In genomic region chr7:100072462-100072861, GRCh38 we compare ENCODE assay signal across 16 cellular contexts. TPM values are rescaled to one million over a fixed set of nuclear protein-coding genes. Genes with fewer than 3 reads are reported as not detected.
DNase-seq lines count a peak whose midpoint lies in the region; ATAC-seq, FAIRE-seq and TF ChIP-seq lines count a peak whose summit lies in the region.
"Had no signal": no experiment of that assay in that cellular context is flagged by ENCODE, and none has a peak within 500 bp of the region (broad histone marks: within the 10 kb centered on the region; RNA-seq: fewer than 3 reads in every experiment).

No MANE protein-coding gene starts in this region.

- no peak for DNase-seq in T-helper 2 cell treated with Interferon-gamma antibody and Interleukin-4, amounts not matched to agents 5 μg/mL and 100 μg/mL, for 36 hours (ENCODE audit: low spot score)
- no peak for DNase-seq in T-helper 2 cell
- no peak for DNase-seq in H1 (ENCODE audit: low read depth in 1 of 2, low spot score in 2 of 2)
- DNase-seq in neural crest cell (ENCODE audit: low read depth, low spot score), result no peak
- DNase-seq in type B pancreatic cell (ENCODE audit: extremely low spot score, unreplicated experiment), result no peak
- no peak for DNase-seq in activated naive CD4-positive, alpha-beta T cell (lab: John Stamatoyannopoulos, UW)
- DNase-seq: 8988T; CD4-positive, alpha-beta memory T cell; DMS79; GM23248; H7 had no signal

- H3K27ac ChIP-seq in H1 (ENCODE audit: low read depth, low read length), result no peak overlapping the region
- H3K27ac ChIP-seq: C4-2B, GM23248 had no signal

- CTCF ChIA-PET in H1 (lab: Charles Lee; ENCODE audit: partially characterized antibody), result interaction anchor here (0.9 to 2.0 kb wide), 3 partner anchors 14 to 159 kb away, joined by 3 to 6 read pairs (median 5); no protein-coding TSS in a partner anchor

- FAIRE-seq in H1 (lab: Jason Lieb, UNC), result no peak
- FAIRE-seq: GM12878, GM18507 had no signal

- H3K9ac ChIP-seq in H1 (replicated peaks in 1 of 4; ENCODE audit: extremely low read depth in 1 of 4, low read depth in 3 of 4, low read length in 3 of 4), result no peak overlapping the region
- H3K9ac ChIP-seq: GM23248 had no signal

- TF ChIP-seq CTCF in H1 (IDR thresholded peaks at IDR 0.05; ENCODE audit: control extremely low read depth in 1 of 3, insufficient read depth in 1 of 3, low read depth in 1 of 3, low read length in 3 of 3), result no peak
- no peak for TF ChIP-seq CTCF in neural crest cell (conservative IDR thresholded peaks at IDR 0.05)
- no peak for TF ChIP-seq CTCF in type B pancreatic cell (conservative IDR thresholded peaks at IDR 0.05)

- ATAC-seq in GM19324 (IDR thresholded peaks at IDR 0.05; ENCODE audit: low FRiP score, unreplicated experiment), result no peak
- no peak for ATAC-seq in HG02571 (IDR thresholded peaks at IDR 0.05; ENCODE audit: unreplicated experiment)
- ATAC-seq: GM12878 had no signal

- WGBS in H1 (ENCODE audit: extremely low coverage in 1 of 2, insufficient coverage in 1 of 2, insufficient read length in 1 of 2, insufficient replicate concordance in 2 of 2, low coverage in 1 of 2, low lambda C conversion rate in 2 of 2, missing lambda C conversion rate in 1 of 2), 2 experiments, result 94% methylated on average over 10 of the region's 10 CpGs; no CpG with 5 or more reads in 1 of the 2 experiments

- peaks cover 2% of the 10 kb centered on the region for H3K4me1 Mint-ChIP-seq in T-helper 2 cell treated with Interferon-gamma antibody and Interleukin-4, amounts not matched to agents 5 μg/mL and 100 μg/mL, for 36 hours (ENCODE audit: low read depth)
- peaks cover 4% of the 10 kb centered on the region for H3K4me1 Mint-ChIP-seq in neural crest cell
- H3K4me1 Mint-ChIP-seq in type B pancreatic cell (ENCODE audit: unreplicated experiment), result no peaks in the 10 kb centered on the region

- peak overlapping the region; percentile 6 for H3K27ac Mint-ChIP-seq in T-helper 2 cell treated with Interferon-gamma antibody and Interleukin-4, amounts not matched to agents 5 μg/mL and 100 μg/mL, for 36 hours
- H3K27ac Mint-ChIP-seq in neural crest cell (ENCODE audit: unreplicated experiment) (no peak overlapping the region), type B pancreatic cell (peak overlapping the region; percentile 44)

- H3K23ac ChIP-seq in H1 (ENCODE audit: insufficient read length), result no peak overlapping the region

- no peak overlapping the region for H4K8ac ChIP-seq in H1 (ENCODE audit: extremely low read depth, insufficient read depth, low read length)

- no peak overlapping the region for H3K14ac ChIP-seq in H1 (ENCODE audit: insufficient read length)

- H3K4me3 ChIP-seq in H1 (ENCODE audit: extremely low read depth in 1 of 4, insufficient read depth in 2 of 4, low read depth in 3 of 4, low read length in 4 of 4), result 0 out of 8 replicates have a peak overlapping the region, but pooled peaks of 1 of the 4 experiments have one; percentile 9
- H3K4me3 ChIP-seq: GM12878, GM23248 had no signal

- peaks cover 68 to 74% of the 10 kb centered on the region in 2 experiments for H3K9me3 ChIP-seq in H1 (ENCODE audit: insufficient read depth in 2 of 2, low read depth in 1 of 2, low read length in 1 of 2)

- no peak overlapping the region for H2BK12ac ChIP-seq in H1 (ENCODE audit: low read depth, low read length)

- TF ChIP-seq EP300 in H1 (IDR thresholded peaks at IDR 0.05; ENCODE audit: borderline replicate concordance in 1 of 2, low read depth in 2 of 2, low read length in 2 of 2), result no peak

- H3K23me2 ChIP-seq in H1 (ENCODE audit: low read depth, low read length), result no peaks in the 10 kb centered on the region

- no peaks in the 10 kb centered on the region; the same call in none of the 2 replicates for H3K79me1 ChIP-seq in H1 (ENCODE audit: low read depth, low read length)

- H3K36me3 ChIP-seq in H1 (ENCODE audit: control insufficient read depth in 2 of 4, insufficient read depth in 4 of 4, low read length in 3 of 4), result peaks cover 66 to 93% (median 84%) of the 10 kb centered on the region in 4 experiments

- H3K36me3 Mint-ChIP-seq in T-helper 2 cell treated with Interferon-gamma antibody and Interleukin-4, amounts not matched to agents 5 μg/mL and 100 μg/mL, for 36 hours (ENCODE audit: low read depth), result peaks cover 81% of the 10 kb centered on the region
- H3K36me3 Mint-ChIP-seq in neural crest cell (ENCODE audit: low read depth), result peaks cover 83% of the 10 kb centered on the region
- peaks cover 83% of the 10 kb centered on the region for H3K36me3 Mint-ChIP-seq in type B pancreatic cell

- H4K5ac ChIP-seq in H1 (ENCODE audit: insufficient read length, low read depth, low read length), result no peak overlapping the region

- peaks cover 4 to 11% of the 10 kb centered on the region in 2 experiments for H3K79me2 ChIP-seq in H1 (ENCODE audit: control insufficient read depth in 1 of 2, insufficient read depth in 2 of 2, low read length in 2 of 2)

- no peaks in the 10 kb centered on the region for H3K27me3 Mint-ChIP-seq in T-helper 2 cell treated with Interferon-gamma antibody and Interleukin-4, amounts not matched to agents 5 μg/mL and 100 μg/mL, for 36 hours (ENCODE audit: low read depth)
- H3K27me3 Mint-ChIP-seq in neural crest cell (ENCODE audit: low read depth) (no peaks in the 10 kb centered on the region), type B pancreatic cell (no peaks in the 10 kb centered on the region)
- H3K27me3 Mint-ChIP-seq: CD4-positive, alpha-beta memory T cell had no signal

- TF ChIP-seq POLR2A in H1 (IDR thresholded peaks at IDR 0.05; ENCODE audit: control extremely low read depth in 1 of 2, low read depth in 2 of 2, low read length in 2 of 2), result no peak

- H2BK15ac ChIP-seq in H1 (ENCODE audit: low read length), result no peak overlapping the region

- H3K4ac ChIP-seq in H1 (replicated peaks; ENCODE audit: insufficient read length, low read depth, low read length), result no peak overlapping the region

- H3K56ac ChIP-seq in H1 (replicated peaks; ENCODE audit: insufficient read length, low read depth, low read length), result no peak overlapping the region

- H4K91ac ChIP-seq in H1 (replicated peaks; ENCODE audit: insufficient read length, low read length), result no peak overlapping the region

- peaks cover 45% of the 10 kb centered on the region for H3K9me3 Mint-ChIP-seq in T-helper 2 cell treated with Interferon-gamma antibody and Interleukin-4, amounts not matched to agents 5 μg/mL and 100 μg/mL, for 36 hours
- H3K9me3 Mint-ChIP-seq in neural crest cell (peaks cover 28% of the 10 kb centered on the region), type B pancreatic cell (peaks cover 26% of the 10 kb centered on the region)

- no peak overlapping the region for H2BK5ac ChIP-seq in H1 (ENCODE audit: low read depth, low read length)

- H2AK5ac ChIP-seq in H1 (ENCODE audit: low read depth, low read length), result no peak overlapping the region

- H3K18ac ChIP-seq in H1 (ENCODE audit: extremely low read depth, low read length), result no peak overlapping the region

- H3K4me1 ChIP-seq in H1 (replicated peaks in 1 of 4; ENCODE audit: control insufficient read depth in 3 of 4, insufficient read depth in 4 of 4, low read length in 3 of 4), result no peaks in the 10 kb centered on the region

- POLR2A ChIA-PET in H1 (lab: Charles Lee; ENCODE audit: partially characterized antibody), result interaction anchor here (0.6 to 19.6 kb wide), 10 partner anchors 8 to 128 kb away, joined by 3 to 294 read pairs (median 4); partner anchors contain the start of genes MCM7, ZNF3 and ZSCAN21

- no peaks in the 10 kb centered on the region; a peak in 1 of 7 replicates for H3K27me3 ChIP-seq in H1 (replicated peaks in 1 of 4; ENCODE audit: control insufficient read depth in 3 of 4, extremely low read depth in 1 of 4, insufficient read depth in 3 of 4, low read length in 3 of 4)

- H4K20me1 ChIP-seq in H1 (replicated peaks in 1 of 2; ENCODE audit: control insufficient read depth in 1 of 2, insufficient read depth in 2 of 2, low read length in 2 of 2), result no peaks in the 10 kb centered on the region

- H3K4me3 Mint-ChIP-seq in T-helper 2 cell treated with Interferon-gamma antibody and Interleukin-4, amounts not matched to agents 5 μg/mL and 100 μg/mL, for 36 hours, result no peak overlapping the region
- H3K4me3 Mint-ChIP-seq in neural crest cell (peak overlapping the region; percentile 8), type B pancreatic cell (no peak overlapping the region)
- H3K4me3 Mint-ChIP-seq: CD4-positive, alpha-beta memory T cell had no signal

- no peak overlapping the region for H3K4me2 ChIP-seq in H1 (ENCODE audit: insufficient read depth in 1 of 2, low read depth in 2 of 2, low read length in 2 of 2)

- H2AFZ ChIP-seq in H1 (ENCODE audit: low read length), result no peak overlapping the region
- H2AFZ ChIP-seq: GM23248 had no signal

- H2BK20ac ChIP-seq in H1 (ENCODE audit: low read length), result no peak overlapping the region

- TF ChIP-seq RAD21 in H1 (IDR thresholded peaks at IDR 0.05 in 1 of 2, conservative IDR thresholded peaks at IDR 0.05 in 1 of 2; ENCODE audit: low read depth in 2 of 2, low read length in 2 of 2), result no peak

- no peak overlapping the region for H2BK120ac ChIP-seq in H1 (replicated peaks; ENCODE audit: low read depth, low read length)

RNA-seq across cellular contexts. Expression of gene ZNF3, which starts 9.1 kb away (rescaled TPM):
- total RNA-seq in H1 (2021; fragmentation: NEBNext Ultra II Directional; extraction: Animal tissue kit (Norgen Biotek cat#: 25700)), result 49.1 and 50.7 TPM in 2 replicates
- polyA plus RNA-seq in H1 (2011; rRNA removed), result 21.3 and 26.9 TPM in 2 replicates
- 33.8 TPM for polyA plus RNA-seq in H1 (2011; cell fraction: cytosol; rRNA removed)
- polyA plus RNA-seq in H1 (2011; cell fraction: nucleus; rRNA removed), result 58.8 TPM
- 33.0 to 39.4 TPM (median 38.3 TPM) in 4 replicates for polyA plus RNA-seq in H1 (2012, experiment 1 of 2)
- polyA plus RNA-seq in H1 (2012, experiment 2 of 2), result 17.4 TPM
- polyA plus RNA-seq in H1 (2013, experiment 1 of 2), result 55.9 TPM
- 49.7 TPM for polyA plus RNA-seq in H1 (2013, experiment 2 of 2)
- polyA minus RNA-seq in H1 (2011; rRNA and poly(A)+ RNA removed), result 73.2 and 75.3 TPM in 2 replicates
- 24.1 TPM for polyA minus RNA-seq in H1 (2011; cell fraction: cytosol; rRNA and poly(A)+ RNA removed)
- polyA minus RNA-seq in H1 (2011; cell fraction: nucleus; rRNA and poly(A)+ RNA removed), result 97.8 TPM
- total RNA-seq in neural crest cell, result 67.1 and 72.3 TPM in 2 replicates
- 52.8 and 66.6 TPM in 2 replicates for total RNA-seq in type B pancreatic cell (ENCODE audit: low replicate concordance)

RNA-seq across cellular contexts. Expression of gene COPS6, which starts 16.3 kb away (rescaled TPM):
- 127 and 128 TPM in 2 replicates for total RNA-seq in H1 (2021; fragmentation: NEBNext Ultra II Directional; extraction: Animal tissue kit (Norgen Biotek cat#: 25700))
- 159 and 225 TPM in 2 replicates for polyA plus RNA-seq in H1 (2011; rRNA removed)
- 182 TPM for polyA plus RNA-seq in H1 (2011; cell fraction: cytosol; rRNA removed)
- 125 TPM for polyA plus RNA-seq in H1 (2011; cell fraction: nucleus; rRNA removed)
- polyA plus RNA-seq in H1 (2012, experiment 1 of 2), result 126 to 168 TPM (median 164 TPM) in 4 replicates
- 93.7 TPM for polyA plus RNA-seq in H1 (2012, experiment 2 of 2)
- polyA plus RNA-seq in H1 (2013, experiment 1 of 2), result 98.9 TPM
- polyA plus RNA-seq in H1 (2013, experiment 2 of 2), result 103 TPM
- polyA minus RNA-seq in H1 (2011; rRNA and poly(A)+ RNA removed), result 154 and 162 TPM in 2 replicates
- 75.1 TPM for polyA minus RNA-seq in H1 (2011; cell fraction: cytosol; rRNA and poly(A)+ RNA removed)
- 66.5 TPM for polyA minus RNA-seq in H1 (2011; cell fraction: nucleus; rRNA and poly(A)+ RNA removed)
- total RNA-seq in neural crest cell (142 and 160 TPM in 2 replicates), type B pancreatic cell (ENCODE audit: low replicate concordance) (87.0 and 120 TPM in 2 replicates)

RNA-seq across cellular contexts. Expression of gene ZSCAN21, which starts 22.9 kb away (rescaled TPM):
- 25.4 and 26.1 TPM in 2 replicates for total RNA-seq in H1 (2021; fragmentation: NEBNext Ultra II Directional; extraction: Animal tissue kit (Norgen Biotek cat#: 25700))
- 12.7 and 15.4 TPM in 2 replicates for polyA plus RNA-seq in H1 (2011; rRNA removed)
- polyA plus RNA-seq in H1 (2011; cell fraction: cytosol; rRNA removed), result 21.4 TPM
- polyA plus RNA-seq in H1 (2011; cell fraction: nucleus; rRNA removed), result 14.6 TPM
- 16.0 to 21.1 TPM (median 18.6 TPM) in 4 replicates for polyA plus RNA-seq in H1 (2012, experiment 1 of 2)
- polyA plus RNA-seq in H1 (2012, experiment 2 of 2), result 7.2 TPM
- 15.8 TPM for polyA plus RNA-seq in H1 (2013, experiment 1 of 2)
- 14.5 TPM for polyA plus RNA-seq in H1 (2013, experiment 2 of 2)
- polyA minus RNA-seq in H1 (2011; rRNA and poly(A)+ RNA removed), result 20.6 and 21.4 TPM in 2 replicates
- 8.1 TPM for polyA minus RNA-seq in H1 (2011; cell fraction: cytosol; rRNA and poly(A)+ RNA removed)
- polyA minus RNA-seq in H1 (2011; cell fraction: nucleus; rRNA and poly(A)+ RNA removed), result 11.5 TPM
- 19.3 and 20.3 TPM in 2 replicates for total RNA-seq in neural crest cell
- 11.9 and 16.4 TPM in 2 replicates for total RNA-seq in type B pancreatic cell (ENCODE audit: low replicate concordance)

RNA-seq across cellular contexts. Expression of gene MCM7, which starts 28.7 kb away (rescaled TPM):
- 339 and 344 TPM in 2 replicates for total RNA-seq in H1 (2021; fragmentation: NEBNext Ultra II Directional; extraction: Animal tissue kit (Norgen Biotek cat#: 25700))
- 313 and 394 TPM in 2 replicates for polyA plus RNA-seq in H1 (2011; rRNA removed)
- polyA plus RNA-seq in H1 (2011; cell fraction: cytosol; rRNA removed), result 370 TPM
- 732 TPM for polyA plus RNA-seq in H1 (2011; cell fraction: nucleus; rRNA removed)
- polyA plus RNA-seq in H1 (2012, experiment 1 of 2), result 297 to 387 TPM (median 352 TPM) in 4 replicates
- 212 TPM for polyA plus RNA-seq in H1 (2012, experiment 2 of 2)
- polyA plus RNA-seq in H1 (2013, experiment 1 of 2), result 254 TPM
- 229 TPM for polyA plus RNA-seq in H1 (2013, experiment 2 of 2)
- polyA minus RNA-seq in H1 (2011; rRNA and poly(A)+ RNA removed), result 344 and 385 TPM in 2 replicates
- polyA minus RNA-seq in H1 (2011; cell fraction: cytosol; rRNA and poly(A)+ RNA removed), result 320 TPM
- 348 TPM for polyA minus RNA-seq in H1 (2011; cell fraction: nucleus; rRNA and poly(A)+ RNA removed)
- total RNA-seq in neural crest cell (420 and 426 TPM in 2 replicates), type B pancreatic cell (ENCODE audit: low replicate concordance) (121 and 244 TPM in 2 replicates)

RNA-seq across cellular contexts. Expression of gene AP4M1, which starts 29.0 kb away (rescaled TPM):
- 15.2 and 15.8 TPM in 2 replicates for total RNA-seq in H1 (2021; fragmentation: NEBNext Ultra II Directional; extraction: Animal tissue kit (Norgen Biotek cat#: 25700))
- polyA plus RNA-seq in H1 (2011; rRNA removed), result 15.9 and 16.6 TPM in 2 replicates
- polyA plus RNA-seq in H1 (2011; cell fraction: cytosol; rRNA removed), result 12.1 TPM
- 38.5 TPM for polyA plus RNA-seq in H1 (2011; cell fraction: nucleus; rRNA removed)
- polyA plus RNA-seq in H1 (2012, experiment 1 of 2), result 14.4 to 21.1 TPM (median 19.3 TPM) in 4 replicates
- 19.6 TPM for polyA plus RNA-seq in H1 (2012, experiment 2 of 2)
- polyA plus RNA-seq in H1 (2013, experiment 1 of 2), result 10.8 TPM
- 11.6 TPM for polyA plus RNA-seq in H1 (2013, experiment 2 of 2)
- polyA minus RNA-seq in H1 (2011; rRNA and poly(A)+ RNA removed), result 12.8 and 16.5 TPM in 2 replicates
- 8.6 TPM for polyA minus RNA-seq in H1 (2011; cell fraction: cytosol; rRNA and poly(A)+ RNA removed)
- 12.6 TPM for polyA minus RNA-seq in H1 (2011; cell fraction: nucleus; rRNA and poly(A)+ RNA removed)
- 22.6 and 23.6 TPM in 2 replicates for total RNA-seq in neural crest cell
- total RNA-seq in type B pancreatic cell (ENCODE audit: low replicate concordance), result 25.7 and 28.5 TPM in 2 replicates
